Comparison of ENCODE assay signal across 12 cellular contexts in genomic region chr18:31634331-31634713, GRCh38. TPM values are rescaled to one million over a fixed set of nuclear protein-coding genes. Genes with fewer than 3 reads are reported as not detected.
DNase-seq lines count a peak whose midpoint lies in the region; ATAC-seq and TF ChIP-seq lines count a peak whose summit lies in the region.
"Had no signal": no experiment of that assay in that cellular context is flagged by ENCODE, and none has a peak within 500 bp of the region (broad histone marks: within the 10 kb centered on the region; RNA-seq: fewer than 3 reads in every experiment).

No MANE protein-coding gene starts in this region.

- no peak overlapping the region for H3K4me3 Mint-ChIP-seq in activated T-helper 1 cell treated with anti-CD3 and anti-CD28 coated beads, Interleukin-12 subunit alpha, Interleukin-12 subunit beta, Interleukin-2, Interleukin-4 antibody, amounts not matched to agents 30 ng/mL and 10 ng/mL and 1 ng/mL, durations not matched to agents 14 hours and 24 hours and 36 hours
- H3K4me3 Mint-ChIP-seq: activated T-cell treated with anti-CD3 and anti-CD28 coated beads, Interleukin-2, amount 50 U/mL, for 4 hours; B cell had no signal

- peaks cover 5% of the 10 kb centered on the region for H3K27me3 Mint-ChIP-seq in activated T-helper 1 cell treated with anti-CD3 and anti-CD28 coated beads, Interleukin-12 subunit alpha, Interleukin-12 subunit beta, Interleukin-2, Interleukin-4 antibody, amounts not matched to agents 30 ng/mL and 10 ng/mL and 1 ng/mL, durations not matched to agents 14 hours and 24 hours and 36 hours (ENCODE audit: insufficient read depth)

- no peaks in the 10 kb centered on the region for H3K9me3 Mint-ChIP-seq in activated T-helper 1 cell treated with anti-CD3 and anti-CD28 coated beads, Interleukin-12 subunit alpha, Interleukin-12 subunit beta, Interleukin-2, Interleukin-4 antibody, amounts not matched to agents 30 ng/mL and 10 ng/mL and 1 ng/mL, durations not matched to agents 14 hours and 24 hours and 36 hours

- H3K27ac Mint-ChIP-seq in activated T-helper 1 cell treated with anti-CD3 and anti-CD28 coated beads, Interleukin-12 subunit alpha, Interleukin-12 subunit beta, Interleukin-2, Interleukin-4 antibody, amounts not matched to agents 30 ng/mL and 10 ng/mL and 1 ng/mL, durations not matched to agents 14 hours and 24 hours and 36 hours: no peak overlapping the region
- H3K27ac Mint-ChIP-seq: B cell had no signal

- intact Hi-C loops in left colon (cut with DNase I, micrococcal nuclease) (no loop called here), dorsolateral prefrontal cortex (cut with DNase I) (no loop called here)
- intact Hi-C loops in activated T-helper 1 cell treated with anti-CD3 and anti-CD28 coated beads, Interleukin-12 subunit alpha, Interleukin-12 subunit beta, Interleukin-2, Interleukin-4 antibody, amounts not matched to agents 30 ng/mL and 10 ng/mL and 1 ng/mL, durations not matched to agents 14 hours and 24 hours and 36 hours (cut with micrococcal nuclease): no loop called here

- H3K4me3 ChIP-seq in dorsolateral prefrontal cortex: no peak overlapping the region
- H3K4me3 ChIP-seq: prostate gland had no signal

- no peaks in the 10 kb centered on the region for H3K27me3 ChIP-seq in dorsolateral prefrontal cortex

- H3K27ac ChIP-seq in dorsolateral prefrontal cortex: no peak overlapping the region
- H3K27ac ChIP-seq: prostate gland had no signal

- H3K36me3 Mint-ChIP-seq in activated T-helper 1 cell treated with anti-CD3 and anti-CD28 coated beads, Interleukin-12 subunit alpha, Interleukin-12 subunit beta, Interleukin-2, Interleukin-4 antibody, amounts not matched to agents 30 ng/mL and 10 ng/mL and 1 ng/mL, durations not matched to agents 14 hours and 24 hours and 36 hours (ENCODE audit: low read depth): peaks cover 2% of the 10 kb centered on the region

- TF ChIP-seq CTCF in dorsolateral prefrontal cortex (IDR thresholded peaks at IDR 0.05 in 54 of 56, conservative IDR thresholded peaks at IDR 0.05 in 2 of 56; ENCODE audit: low read depth in 1 of 56, partially characterized antibody in 56 of 56): no peak

- ATAC-seq in GM19043 (IDR thresholded peaks at IDR 0.05; ENCODE audit: low read depth, unreplicated experiment) (peak; percentile 95), HG02763 (IDR thresholded peaks at IDR 0.05; ENCODE audit: unreplicated experiment) (peak; percentile 97), HG03575 (IDR thresholded peaks at IDR 0.05; ENCODE audit: extremely low read depth, insufficient number of reproducible peaks, low FRiP score, unreplicated experiment) (peak; percentile 97), left colon (no peak)

- DNase-seq in CMK (ENCODE audit: low read depth) (peak; percentile 8), left colon (no peak), dorsolateral prefrontal cortex (no peak)
- no peak for DNase-seq in stimulated activated CD4-positive, alpha-beta T cell treated with anti-CD3 and anti-CD28 coated beads, Interleukin-4, amount 100 ng/mL, for 4 hours
- DNase-seq in activated T-helper 1 cell treated with anti-CD3 and anti-CD28 coated beads, Interleukin-12 subunit alpha, Interleukin-12 subunit beta, Interleukin-2, Interleukin-4 antibody, amounts not matched to agents 30 ng/mL and 10 ng/mL and 1 ng/mL, durations not matched to agents 14 hours and 24 hours and 36 hours (ENCODE audit: low spot score): no peak
- DNase-seq: activated T-cell treated with anti-CD3 and anti-CD28 coated beads, Interleukin-2, amount 50 U/mL, for 4 hours; SW 1271 had no signal

- peaks cover 15% of the 10 kb centered on the region for H3K4me1 Mint-ChIP-seq in activated T-helper 1 cell treated with anti-CD3 and anti-CD28 coated beads, Interleukin-12 subunit alpha, Interleukin-12 subunit beta, Interleukin-2, Interleukin-4 antibody, amounts not matched to agents 30 ng/mL and 10 ng/mL and 1 ng/mL, durations not matched to agents 14 hours and 24 hours and 36 hours (ENCODE audit: low read depth)

RNA-seq across cellular contexts. Expression of gene TTR, which starts 42.6 kb away (rescaled TPM):
- total RNA-seq in left colon (1 to 10 TPM; 1.2 to 1.9 TPM), dorsolateral prefrontal cortex (10 to 100 TPM in 2 of 120 experiments, 1 to 10 TPM in 27, under 1 TPM in 11, not detected in 80; 0.42 to 15.3 (median 1.7) TPM)
- total RNA-seq in activated T-helper 1 cell treated with anti-CD3 and anti-CD28 coated beads, Interleukin-12 subunit alpha, Interleukin-12 subunit beta, Interleukin-2, Interleukin-4 antibody, amounts not matched to agents 30 ng/mL and 10 ng/mL and 1 ng/mL, durations not matched to agents 14 hours and 24 hours and 36 hours: not detected in 2 replicates
- total RNA-seq: B cell had no signal

RNA-seq across cellular contexts. Expression of gene B4GALT6, which starts 50.1 kb away (rescaled TPM):
- 1 to 10 TPM; 5.2 to 6.0 TPM for total RNA-seq in left colon
- total RNA-seq in activated T-helper 1 cell treated with anti-CD3 and anti-CD28 coated beads, Interleukin-12 subunit alpha, Interleukin-12 subunit beta, Interleukin-2, Interleukin-4 antibody, amounts not matched to agents 30 ng/mL and 10 ng/mL and 1 ng/mL, durations not matched to agents 14 hours and 24 hours and 36 hours: 1.8 and 3.0 TPM in 2 replicates
- total RNA-seq in dorsolateral prefrontal cortex: 100 to 1,000 TPM in 5 of 120 experiments, 10 to 100 TPM in 115; 15.3 to 116 (median 68.1) TPM
